In genomic region chr16:30875881-30876791, GRCh38 we compare ENCODE assay signal across 8 cellular contexts. TPM values are rescaled to one million over a fixed set of nuclear protein-coding genes. Genes with fewer than 3 reads are reported as not detected.
DNase-seq lines count a peak whose midpoint lies in the region; ATAC-seq and TF ChIP-seq lines count a peak whose summit lies in the region.

No MANE protein-coding gene starts in this region.

- H3K9me3 ChIP-seq in SK-N-MC (ENCODE audit: low read depth, low read length) (no peaks in the 10 kb centered on the region), colonic mucosa (no peaks in the 10 kb centered on the region), muscle layer of colon (ENCODE audit: low read length) (no peaks in the 10 kb centered on the region)

- peak in 2 of 3 experiments; percentile 43 to 80 for DNase-seq in NCI-H1417 (lab: John Stamatoyannopoulos, UW)
- DNase-seq in NCI-H1417 treated with DMSO at 0.1 percent for 48 hours (lab: John Stamatoyannopoulos, UW): no peak
- DNase-seq in SK-N-MC (ENCODE audit: low read depth, low spot score): no peak
- peak; percentile 38 for DNase-seq in colonic mucosa

- H3K4me1 ChIP-seq in colonic mucosa (peaks cover 12% of the 10 kb centered on the region), muscle layer of colon (ENCODE audit: insufficient read depth, low read length) (peaks cover 15% of the 10 kb centered on the region)

- H3K36me3 ChIP-seq in SK-N-MC (ENCODE audit: insufficient read depth, low read length): peaks cover 6% of the 10 kb centered on the region
- no peaks in the 10 kb centered on the region for H3K36me3 ChIP-seq in colonic mucosa
- no peaks in the 10 kb centered on the region for H3K36me3 ChIP-seq in muscle layer of colon (ENCODE audit: insufficient read depth, low read length)

- no peak for TF ChIP-seq CTCF in colonic mucosa (IDR thresholded peaks at IDR 0.05)

- H3K27ac ChIP-seq in SK-N-MC (peak overlapping the region; percentile 61; the same call in 1 of the 2 replicates), colonic mucosa (peak overlapping the region; percentile 93), muscle layer of colon (ENCODE audit: low read depth, low read length) (peak overlapping the region; percentile 73)

- H3K9ac ChIP-seq in SK-N-MC (ENCODE audit: insufficient read length) (peak overlapping the region; percentile 94), colonic mucosa (ENCODE audit: low read depth in 2 of 2, low read length in 2 of 2) (peak overlapping the region; percentile 89 to 100), muscle layer of colon (ENCODE audit: low read length) (peak overlapping the region; percentile 62)

- intact Hi-C loops in colonic mucosa (cut with DNase I): no loop called here

- peak overlapping the region; percentile 94 for H3K4me3 ChIP-seq in SK-N-MC
- peak overlapping the region; percentile 66 for H3K4me3 ChIP-seq in colonic mucosa
- H3K4me3 ChIP-seq in muscle layer of colon (ENCODE audit: low read depth in 1 of 2, low read length in 2 of 2): peak overlapping the region; percentile 59 to 73

- ATAC-seq in HG02759 (IDR thresholded peaks at IDR 0.05; ENCODE audit: unreplicated experiment) (peak; percentile 28), GM18519 (IDR thresholded peaks at IDR 0.05; ENCODE audit: low FRiP score, unreplicated experiment) (no peak), HG03280 (IDR thresholded peaks at IDR 0.05; ENCODE audit: unreplicated experiment) (no peak)

- H3K27me3 ChIP-seq in colonic mucosa (no peaks in the 10 kb centered on the region), muscle layer of colon (ENCODE audit: control insufficient read depth in 1 of 2, insufficient read depth in 2 of 2, low read length in 2 of 2) (no peaks in the 10 kb centered on the region)

RNA-seq across cellular contexts. Expression of gene BCL7C, which starts 17.7 kb away (rescaled TPM):
- total RNA-seq in colonic mucosa: 10 to 100 TPM; 19.9 to 34.5 TPM

RNA-seq across cellular contexts. Expression of gene CTF1, which starts 20.3 kb away (rescaled TPM):
- 1 to 10 TPM in 1 of 2 donors, under 1 TPM in 1; 0.72 to 1.6 TPM for total RNA-seq in colonic mucosa

RNA-seq across cellular contexts. Expression of gene FBXL19, which starts 47.2 kb away (rescaled TPM):
- total RNA-seq in colonic mucosa: 10 to 100 TPM; 21.9 to 44.8 TPM

Comparison
In these comparisons a context has a peak if more than half of its experiments do, and no peak if none do; other contexts are left out.
1. DNase-seq: peak in NCI-H1417 (2 of 3) and colonic mucosa (single experiment); none in NCI-H1417 treated with DMSO at 0.1 percent for 48 hours (single experiment) and SK-N-MC (single experiment).
2. Peak in every context shown above with its lines, with median percentiles within 50 percentile points of each other: H3K27ac ChIP-seq, H3K4me3 ChIP-seq and H3K9ac ChIP-seq.